In genomic region chr11:1913271-1914060, GRCh38 we compare ENCODE assay signal across 28 cellular contexts. TPM values are rescaled to one million over a fixed set of nuclear protein-coding genes. Genes with fewer than 3 reads are reported as not detected.
"Had no signal": no experiment of that assay in that cellular context is flagged by ENCODE, and none has a peak within 500 bp of the region (broad histone marks: within the 10 kb centered on the region; RNA-seq: fewer than 3 reads in every experiment).

No MANE protein-coding gene starts in this region.

- H3K27me3 ChIP-seq: cardiac muscle cell, testis, vagina had no signal

- H3K4me3 Mint-ChIP-seq: activated naive CD4-positive, alpha-beta T cell treated with anti-CD3 and anti-CD28 coated beads for 36 hours; activated naive CD8-positive, alpha-beta T cell treated with anti-CD3 and anti-CD28 coated beads, Interleukin-2, amount 50 U/mL, for 24 hours; activated T-cell treated with anti-CD3 and anti-CD28 coated beads, Interleukin-2, amount 50 U/mL, for 4 hours; nephron progenitor cell; stimulated activated naive B cell treated with anti-CD40 and anti-IgM and Interleukin-4, amounts not matched to agents 10 μg/mL and 1 μg/mL and 100 μg/mL, for 72 hours; type B pancreatic cell had no signal

- H3K4me3 ChIP-seq: cardiac muscle cell, testis, vagina had no signal

- H3K27ac ChIP-seq: cardiac muscle cell, testis, vagina had no signal

- DNase-seq: activated CD4-positive, alpha-beta T cell treated with anti-CD3 and anti-CD28 coated beads for 1 hour; activated CD4-positive, alpha-beta T cell treated with anti-CD3 and anti-CD28 coated beads, Interleukin-2, amount 50 U/mL, for 4 hours; activated CD8-positive, alpha-beta memory T cell treated with anti-CD3 and anti-CD28 coated beads, Interleukin-2, amount 50 U/mL, for 48 hours; activated naive CD4-positive, alpha-beta T cell treated with anti-CD3 and anti-CD28 coated beads for 36 hours; activated naive CD8-positive, alpha-beta T cell treated with anti-CD3 and anti-CD28 coated beads, Interleukin-2, amount 50 U/mL, for 24 hours; activated T-cell treated with anti-CD3 and anti-CD28 coated beads, Interleukin-2, amount 50 U/mL, for 4 hours; dermis blood vessel endothelial cell; effector memory CD4-positive, alpha-beta T cell; foreskin melanocyte; glutamatergic neuron; mesenchymal stem cell; nephron progenitor cell; occipital lobe; stimulated activated CD4-positive, alpha-beta T cell treated with anti-CD3 and anti-CD28 coated beads, Interleukin-2, amount 100 ng/mL, for 48 hours; stimulated activated CD8-positive, alpha-beta memory T cell treated with anti-CD3 and anti-CD28 coated beads, Interleukin-4, amount 100 ng/mL, for 48 hours; stimulated activated naive B cell treated with anti-CD40 and anti-IgM and Interleukin-4, amounts not matched to agents 10 μg/mL and 1 μg/mL and 100 μg/mL, for 72 hours; T-helper 9 cell; testis had no signal

- H3K27me3 Mint-ChIP-seq: type B pancreatic cell had no signal

- H3K9me3 Mint-ChIP-seq: activated T-cell treated with anti-CD3 and anti-CD28 coated beads, Interleukin-2, amount 50 U/mL, for 4 hours; nephron progenitor cell; stimulated activated naive B cell treated with anti-CD40 and anti-IgM and Interleukin-4, amounts not matched to agents 10 μg/mL and 1 μg/mL and 100 μg/mL, for 72 hours; type B pancreatic cell had no signal

- H3K27ac Mint-ChIP-seq: activated naive CD4-positive, alpha-beta T cell treated with anti-CD3 and anti-CD28 coated beads for 36 hours had no signal

- H3K9me3 ChIP-seq: testis, vagina had no signal

- H3K36me3 ChIP-seq: cardiac muscle cell, vagina had no signal

- FAIRE-seq: islet of Langerhans had no signal

RNA-seq across cellular contexts. Expression of gene TNNT3, which starts 6.0 kb away (rescaled TPM):
- total RNA-seq: activated T-cell treated with anti-CD3 and anti-CD28 coated beads, Interleukin-2, amount 50 U/mL, for 4 hours; dermis blood vessel endothelial cell; renal cortical epithelial cell had no signal

RNA-seq across cellular contexts. Expression of gene PRR33, which starts 21.8 kb away (rescaled TPM):
- total RNA-seq: cardiac muscle cell; cerebellum; dermis blood vessel endothelial cell; lower leg skin; mononuclear cell; occipital lobe; renal cortical epithelial cell; sciatic nerve; T-helper 1 cell treated with Interleukin-12 subunit alpha and Interleukin-12 subunit beta and Interleukin-4 antibody, amounts not matched to agents 30 ng/mL and 1 ng/mL, for 36 hours; vagina had no signal
- polyA plus RNA-seq: cardiac muscle cell had no signal
